Comparison of ENCODE assay signal across 15 cellular contexts in genomic region chr4:13527192-13527982, GRCh38. TPM values are rescaled to one million over a fixed set of nuclear protein-coding genes. Genes with fewer than 3 reads are reported as not detected.
DNase-seq lines count a peak whose midpoint lies in the region; ATAC-seq, FAIRE-seq and TF ChIP-seq lines count a peak whose summit lies in the region.
"Had no signal": no experiment of that assay in that cellular context is flagged by ENCODE, and none has a peak within 500 bp of the region (broad histone marks: within the 10 kb centered on the region; RNA-seq: fewer than 3 reads in every experiment).

No MANE protein-coding gene starts in this region.

- no peak overlapping the region for H4K5ac ChIP-seq in H1 (ENCODE audit: insufficient read length, low read depth, low read length)

- peaks cover 32% of the 10 kb centered on the region for H3K4me1 Mint-ChIP-seq in activated naive CD4-positive, alpha-beta T cell treated with anti-CD3 and anti-CD28 coated beads, Interleukin-2, amount 50 U/mL, for 24 hours
- H3K4me1 Mint-ChIP-seq in HFFc6 (ENCODE audit: low read depth), result peaks cover 22% of the 10 kb centered on the region; the same call in 1 of the 2 replicates

- 8% methylated on average over 45 of the region's 46 CpGs; no CpG with 5 or more reads in 1 of the 2 experiments for WGBS in H1 (ENCODE audit: extremely low coverage in 1 of 2, insufficient coverage in 1 of 2, insufficient read length in 1 of 2, insufficient replicate concordance in 2 of 2, low coverage in 1 of 2, low lambda C conversion rate in 2 of 2, missing lambda C conversion rate in 1 of 2), 2 experiments

- peaks cover 90 to 100% (median 98%) of the 10 kb centered on the region in 4 experiments for H3K27me3 ChIP-seq in H1 (replicated peaks in 1 of 4; ENCODE audit: control insufficient read depth in 3 of 4, extremely low read depth in 1 of 4, insufficient read depth in 3 of 4, low read length in 3 of 4)
- H3K27me3 ChIP-seq in stomach smooth muscle (ENCODE audit: control insufficient read depth in 1 of 2, insufficient read depth in 2 of 2, low read length in 2 of 2), result peaks cover 0 to 52% of the 10 kb centered on the region in 2 donors
- H3K27me3 ChIP-seq: testis had no signal

- ATAC-seq in HG03571 (IDR thresholded peaks at IDR 0.05; ENCODE audit: unreplicated experiment) (peak; percentile 36), GM18858 (IDR thresholded peaks at IDR 0.05; ENCODE audit: unreplicated experiment) (no peak)
- ATAC-seq: left colon had no signal

- H3K4me1 ChIP-seq in H1 (replicated peaks in 1 of 4; ENCODE audit: control insufficient read depth in 3 of 4, insufficient read depth in 4 of 4, low read length in 3 of 4) (peaks cover 13 to 58% (median 31%) of the 10 kb centered on the region in 4 experiments), stomach smooth muscle (ENCODE audit: control insufficient read depth, insufficient read depth, low read length) (peaks cover 10% of the 10 kb centered on the region)

- no peak overlapping the region for H3K14ac ChIP-seq in H1 (ENCODE audit: insufficient read length)

- H2BK120ac ChIP-seq in H1 (replicated peaks; ENCODE audit: low read depth, low read length), result no peak overlapping the region

- H3K9ac ChIP-seq in H1 (replicated peaks in 1 of 4; ENCODE audit: extremely low read depth in 1 of 4, low read depth in 3 of 4, low read length in 3 of 4) (no peak overlapping the region), stomach smooth muscle (ENCODE audit: low read length in 2 of 2) (peak overlapping the region in 1 of 2 donors; percentile 16)

- TF ChIP-seq EP300 in H1 (IDR thresholded peaks at IDR 0.05; ENCODE audit: borderline replicate concordance in 1 of 2, low read depth in 2 of 2, low read length in 2 of 2), result no peak

- H3K9me3 Mint-ChIP-seq in activated naive CD4-positive, alpha-beta T cell treated with anti-CD3 and anti-CD28 coated beads, Interleukin-2, amount 50 U/mL, for 24 hours, result no peaks in the 10 kb centered on the region
- peaks cover 17% of the 10 kb centered on the region; the same call in 1 of the 2 replicates for H3K9me3 Mint-ChIP-seq in HFFc6

- H3K56ac ChIP-seq in H1 (replicated peaks; ENCODE audit: insufficient read length, low read depth, low read length), result no peak overlapping the region

- no peaks in the 10 kb centered on the region for H3K79me1 ChIP-seq in H1 (ENCODE audit: low read depth, low read length)

- no peak overlapping the region for H4K91ac ChIP-seq in H1 (replicated peaks; ENCODE audit: insufficient read length, low read length)

- no peak overlapping the region for H2AK5ac ChIP-seq in H1 (ENCODE audit: low read depth, low read length)

- H2BK12ac ChIP-seq in H1 (ENCODE audit: low read depth, low read length), result no peak overlapping the region; the same call in 1 of the 2 replicates

- H3K9me3 ChIP-seq in H1 (ENCODE audit: insufficient read depth in 2 of 2, low read depth in 1 of 2, low read length in 1 of 2) (peaks cover 8 to 14% of the 10 kb centered on the region in 2 experiments), stomach smooth muscle (ENCODE audit: control insufficient read depth in 2 of 2, low read length in 2 of 2) (peaks cover 4 to 8% of the 10 kb centered on the region in 2 donors)
- H3K9me3 ChIP-seq: testis had no signal

- no peak for TF ChIP-seq RAD21 in H1 (IDR thresholded peaks at IDR 0.05 in 1 of 2, conservative IDR thresholded peaks at IDR 0.05 in 1 of 2; ENCODE audit: low read depth in 2 of 2, low read length in 2 of 2)

- H3K36me3 Mint-ChIP-seq in activated naive CD4-positive, alpha-beta T cell treated with anti-CD3 and anti-CD28 coated beads, Interleukin-2, amount 50 U/mL, for 24 hours, result peaks cover 4% of the 10 kb centered on the region
- no peaks in the 10 kb centered on the region for H3K36me3 Mint-ChIP-seq in HFFc6 (ENCODE audit: low read depth)

- peak overlapping the region; percentile 80; the same call in 1 of the 2 replicates for H4K8ac ChIP-seq in H1 (ENCODE audit: extremely low read depth, insufficient read depth, low read length)

- H3K27ac ChIP-seq in H1 (ENCODE audit: low read depth, low read length), result no peak overlapping the region
- H3K27ac ChIP-seq in stomach smooth muscle (ENCODE audit: low read length), result no peak overlapping the region
- H3K27ac ChIP-seq: testis had no signal

- no peak overlapping the region for H2AFZ ChIP-seq in H1 (ENCODE audit: low read length)

- peak overlapping the region; percentile 47 for H3K4me3 Mint-ChIP-seq in activated naive CD4-positive, alpha-beta T cell treated with anti-CD3 and anti-CD28 coated beads, Interleukin-2, amount 50 U/mL, for 24 hours
- no peak overlapping the region for H3K4me3 Mint-ChIP-seq in HFFc6

- H3K36me3 ChIP-seq in H1 (ENCODE audit: control insufficient read depth in 2 of 4, insufficient read depth in 4 of 4, low read length in 3 of 4), result peaks cover 0 to 9% (median 2%) of the 10 kb centered on the region in 4 experiments; a peak in 2 of 8 replicates
- peaks cover 0 to 7% of the 10 kb centered on the region in 2 donors for H3K36me3 ChIP-seq in stomach smooth muscle (ENCODE audit: control insufficient read depth in 2 of 2, insufficient read depth in 2 of 2, low read length in 2 of 2)

- peaks cover 8% of the 10 kb centered on the region for H3K23me2 ChIP-seq in H1 (ENCODE audit: low read depth, low read length)

- H3K27ac Mint-ChIP-seq in activated naive CD4-positive, alpha-beta T cell treated with anti-CD3 and anti-CD28 coated beads, Interleukin-2, amount 50 U/mL, for 24 hours, result no peak overlapping the region
- no peak overlapping the region for H3K27ac Mint-ChIP-seq in HFFc6

- peaks cover 9 to 13% of the 10 kb centered on the region in 2 experiments for H4K20me1 ChIP-seq in H1 (replicated peaks in 1 of 2; ENCODE audit: control insufficient read depth in 1 of 2, insufficient read depth in 2 of 2, low read length in 2 of 2)

- no peak for DNase-seq in activated naive CD4-positive, alpha-beta T cell treated with Interleukin-2 at 50 U/mL for 16 hours
- DNase-seq in H1 (ENCODE audit: low read depth in 1 of 2, low spot score in 2 of 2), result peak in 1 of 2 experiments; percentile 53
- no peak for DNase-seq in kidney tubule cell (ENCODE audit: low spot score)
- no peak for DNase-seq in HFFc6
- DNase-seq: central memory CD4-positive, alpha-beta T cell; left colon; NCI-H1930; occipital lobe; OCI-M1; stimulated activated CD4-positive, alpha-beta T cell treated with anti-CD3 and anti-CD28 coated beads, Interleukin-4, amount 100 ng/mL, for 24 hours; testis had no signal

- H2BK15ac ChIP-seq in H1 (ENCODE audit: low read length), result peak overlapping the region; percentile 92

- CTCF ChIA-PET in H1 (lab: Charles Lee; ENCODE audit: partially characterized antibody), result interaction anchor here (2.0 to 13.6 kb wide), 3 partner anchors 9 to 20 kb away, joined by 9 to 132 read pairs (median 13); partner anchors contain the start of gene NKX3-2

- FAIRE-seq in H1 (lab: Jason Lieb, UNC), result no peak

- no peak overlapping the region for H2BK20ac ChIP-seq in H1 (ENCODE audit: low read length)

- peak overlapping the region; percentile 60 to 78; a peak in 3 of 4 replicates for H3K4me2 ChIP-seq in H1 (ENCODE audit: insufficient read depth in 1 of 2, low read depth in 2 of 2, low read length in 2 of 2)

- TF ChIP-seq CTCF in H1 (IDR thresholded peaks at IDR 0.05; ENCODE audit: control extremely low read depth in 1 of 3, insufficient read depth in 1 of 3, low read depth in 1 of 3, low read length in 3 of 3) (no peak), HFFc6 (IDR thresholded peaks at IDR 0.05) (no peak)

- H3K23ac ChIP-seq in H1 (ENCODE audit: insufficient read length), result no peak overlapping the region

- POLR2A ChIA-PET in H1 (lab: Charles Lee; ENCODE audit: partially characterized antibody), result interaction anchor here (1.2 to 5.6 kb wide), 4 partner anchors 8 to 44 kb away, joined by 4 to 37 read pairs (median 6); partner anchors contain the start of genes NKX3-2 and RAB28

- H3K4me3 ChIP-seq in H1 (ENCODE audit: extremely low read depth in 1 of 4, insufficient read depth in 2 of 4, low read depth in 3 of 4, low read length in 4 of 4) (peak overlapping the region in 1 of 4 experiments; percentile 37; a peak in 1 of 8 replicates), stomach smooth muscle (ENCODE audit: low read length in 2 of 2) (peak overlapping the region; percentile 22 to 41)
- H3K4me3 ChIP-seq: testis had no signal

- no peak overlapping the region for H2BK5ac ChIP-seq in H1 (ENCODE audit: low read depth, low read length)

- peak overlapping the region; percentile 63; the same call in 1 of the 2 replicates for H3K18ac ChIP-seq in H1 (ENCODE audit: extremely low read depth, low read length)

- TF ChIP-seq POLR2A in H1 (IDR thresholded peaks at IDR 0.05; ENCODE audit: control extremely low read depth in 1 of 2, low read depth in 2 of 2, low read length in 2 of 2), result no peak

- no peak overlapping the region for H3K4ac ChIP-seq in H1 (replicated peaks; ENCODE audit: insufficient read length, low read depth, low read length)

- H3K27me3 Mint-ChIP-seq in activated naive CD4-positive, alpha-beta T cell treated with anti-CD3 and anti-CD28 coated beads, Interleukin-2, amount 50 U/mL, for 24 hours, result peaks cover 70% of the 10 kb centered on the region
- peaks cover 82% of the 10 kb centered on the region for H3K27me3 Mint-ChIP-seq in HFFc6 (ENCODE audit: insufficient read depth)

- no peaks in the 10 kb centered on the region for H3K79me2 ChIP-seq in H1 (ENCODE audit: control insufficient read depth in 1 of 2, insufficient read depth in 2 of 2, low read length in 2 of 2)

RNA-seq across cellular contexts. Expression of gene NKX3-2, which starts 16.9 kb away (rescaled TPM):
- 0.11 and 0.13 TPM in 2 replicates for total RNA-seq in H1 (2021; fragmentation: NEBNext Ultra II Directional; extraction: Animal tissue kit (Norgen Biotek cat#: 25700))
- polyA plus RNA-seq in H1 (2011; rRNA removed), result 0.03 TPM in 1 of 2 replicates, not detected in the other
- 0.03 TPM for polyA plus RNA-seq in H1 (2011; cell fraction: cytosol; rRNA removed)
- 0.06 TPM for polyA plus RNA-seq in H1 (2011; cell fraction: nucleus; rRNA removed)
- 0.07 TPM in 1 of 4 replicates, not detected in the others for polyA plus RNA-seq in H1 (2012, experiment 1 of 2)
- polyA plus RNA-seq in H1 (2012, experiment 2 of 2), result not detected
- 0.06 TPM for polyA plus RNA-seq in H1 (2013, experiment 1 of 2)
- 0.06 TPM for polyA plus RNA-seq in H1 (2013, experiment 2 of 2)
- not detected in 2 replicates for polyA minus RNA-seq in H1 (2011; rRNA and poly(A)+ RNA removed)
- not detected for polyA minus RNA-seq in H1 (2011; cell fraction: cytosol; rRNA and poly(A)+ RNA removed)
- not detected for polyA minus RNA-seq in H1 (2011; cell fraction: nucleus; rRNA and poly(A)+ RNA removed)
- total RNA-seq in HFFc6 (2021; fragmentation: NEBNext Ultra II Directional; extraction: Animal tissue kit (Norgen Biotek cat#: 25700)), result under 1 TPM in 5 of 6 experiments, not detected in 1; 0.07 to 0.17 (median 0.11) TPM
- total RNA-seq: occipital lobe had no signal

RNA-seq across cellular contexts. Expression of gene RAB28, which starts 43.2 kb away (rescaled TPM):
- total RNA-seq in H1 (2021; fragmentation: NEBNext Ultra II Directional; extraction: Animal tissue kit (Norgen Biotek cat#: 25700)), result 18.7 and 20.8 TPM in 2 replicates
- polyA plus RNA-seq in H1 (2011; rRNA removed), result 10.5 and 16.0 TPM in 2 replicates
- 18.4 TPM for polyA plus RNA-seq in H1 (2011; cell fraction: cytosol; rRNA removed)
- 8.2 TPM for polyA plus RNA-seq in H1 (2011; cell fraction: nucleus; rRNA removed)
- polyA plus RNA-seq in H1 (2012, experiment 1 of 2), result 11.5 to 18.1 TPM (median 12.6 TPM) in 4 replicates
- polyA plus RNA-seq in H1 (2012, experiment 2 of 2), result 3.0 TPM
- 13.7 TPM for polyA plus RNA-seq in H1 (2013, experiment 1 of 2)
- 13.7 TPM for polyA plus RNA-seq in H1 (2013, experiment 2 of 2)
- polyA minus RNA-seq in H1 (2011; rRNA and poly(A)+ RNA removed), result 8.5 and 10.3 TPM in 2 replicates
- 7.0 TPM for polyA minus RNA-seq in H1 (2011; cell fraction: cytosol; rRNA and poly(A)+ RNA removed)
- 23.5 TPM for polyA minus RNA-seq in H1 (2011; cell fraction: nucleus; rRNA and poly(A)+ RNA removed)
- 10 to 100 TPM; 11.4 to 13.1 (median 12.4) TPM for total RNA-seq in HFFc6 (2021; fragmentation: NEBNext Ultra II Directional; extraction: Animal tissue kit (Norgen Biotek cat#: 25700))
